Comparison of ENCODE assay signal across 1 cellular context in the genomic region with DNA sequence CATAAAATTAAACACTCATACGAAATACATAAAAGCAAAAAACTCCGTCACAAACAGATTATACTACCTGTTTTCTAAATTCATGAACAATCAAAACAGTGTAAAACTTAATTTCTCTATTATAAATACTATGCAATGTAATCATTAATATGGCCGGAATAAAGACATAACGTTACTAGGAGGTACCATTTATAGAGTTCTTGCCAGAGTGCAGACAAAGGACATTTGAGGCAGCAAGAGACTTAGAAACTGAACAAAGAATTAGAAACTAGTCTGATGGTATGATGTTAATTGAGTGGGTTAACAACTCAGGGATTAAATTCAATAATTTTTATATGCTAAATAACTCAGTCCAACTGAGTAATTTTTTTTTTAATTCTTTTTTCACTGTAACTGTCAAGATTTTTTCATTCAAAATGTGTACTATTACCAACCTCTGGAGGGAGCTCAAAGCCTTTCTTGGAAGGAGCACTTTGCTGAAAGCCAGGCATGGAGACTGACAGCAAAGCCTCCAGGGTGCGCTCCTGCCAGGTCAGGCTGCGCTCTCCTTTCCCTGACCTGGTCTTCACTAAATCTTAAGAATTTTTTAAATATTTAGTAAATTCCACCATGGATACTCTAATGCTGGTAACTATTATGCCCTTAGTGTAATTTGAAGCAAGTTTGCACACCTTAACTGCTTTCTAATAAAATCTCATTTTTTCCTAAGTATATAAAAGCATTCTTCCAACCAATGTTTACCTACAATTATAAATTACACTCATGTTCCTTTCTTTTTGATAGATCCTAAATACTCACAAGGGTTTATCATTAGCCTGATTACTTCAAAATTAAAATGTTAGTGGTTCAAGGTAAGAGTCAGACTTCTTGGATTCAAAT.
TF ChIP-seq lines count a peak whose summit lies in the region.

No MANE protein-coding gene starts in this region.

TF ChIP-seq in HepG2, 621 proteins besides CTCF, POLR2A, EP300 and RAD21 (continued from another document and continues in another):
- TF ChIP-seq, protein P1, sequence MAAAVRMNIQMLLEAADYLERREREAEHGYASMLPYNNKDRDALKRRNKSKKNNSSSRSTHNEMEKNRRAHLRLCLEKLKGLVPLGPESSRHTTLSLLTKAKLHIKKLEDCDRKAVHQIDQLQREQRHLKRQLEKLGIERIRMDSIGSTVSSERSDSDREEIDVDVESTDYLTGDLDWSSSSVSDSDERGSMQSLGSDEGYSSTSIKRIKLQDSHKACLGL (CRISPR knock-in tag; IDR thresholded peaks at IDR 0.05): no peak
- TF ChIP-seq EED (CRISPR knock-in tag; IDR thresholded peaks at IDR 0.05) (no peak), DPF2 (CRISPR knock-in tag; IDR thresholded peaks at IDR 0.05; ENCODE audit: borderline replicate concordance, low read depth) (no peak), NFE2L1 (CRISPR knock-in tag; IDR thresholded peaks at IDR 0.05; ENCODE audit: borderline replicate concordance) (no peak), ZNF580 (CRISPR knock-in tag; IDR thresholded peaks at IDR 0.05; ENCODE audit: borderline replicate concordance, low read depth) (peak; percentile 58; the same call in 1 of the 2 replicates), GATA4 (IDR thresholded peaks at IDR 0.05; ENCODE audit: borderline replicate concordance, low read depth) (no peak), TMF1 (CRISPR knock-in tag; IDR thresholded peaks at IDR 0.05; ENCODE audit: low read depth) (no peak), DNMT3B (CRISPR knock-in tag; conservative IDR thresholded peaks at IDR 0.05) (0 out of 2 replicates have a peak, but pooled peaks have one; percentile 41), ZBTB3 (CRISPR knock-in tag; IDR thresholded peaks at IDR 0.05; ENCODE audit: borderline replicate concordance, low read depth) (no peak), PLRG1 (conservative IDR thresholded peaks at IDR 0.05) (no peak), JUNB (CRISPR knock-in tag; IDR thresholded peaks at IDR 0.05; ENCODE audit: borderline replicate concordance) (no peak), ATF7-NPFF (CRISPR knock-in tag; IDR thresholded peaks at IDR 0.05; ENCODE audit: low read depth) (no peak), RCOR2 (CRISPR knock-in tag; IDR thresholded peaks at IDR 0.05) (0 out of 2 replicates have a peak, but pooled peaks have one; percentile 14), ZNF619 (CRISPR knock-in tag; IDR thresholded peaks at IDR 0.05) (no peak), HOXD1 (CRISPR knock-in tag; IDR thresholded peaks at IDR 0.05) (no peak), SOX5 (CRISPR knock-in tag; IDR thresholded peaks at IDR 0.05; ENCODE audit: borderline replicate concordance) (no peak), POLR2AphosphoS5 (IDR thresholded peaks at IDR 0.05; ENCODE audit: low read depth, low read length) (no peak), ZNF121 (CRISPR knock-in tag; IDR thresholded peaks at IDR 0.05) (no peak), ZNF710 (CRISPR knock-in tag; IDR thresholded peaks at IDR 0.05; ENCODE audit: borderline replicate concordance) (no peak), YY1 (IDR thresholded peaks at IDR 0.05; ENCODE audit: insufficient read depth, insufficient replicate concordance, low read depth, low read length) (peak; percentile 61), SALL1 (CRISPR knock-in tag; IDR thresholded peaks at IDR 0.05) (peak; percentile 41; the same call in 1 of the 2 replicates), HOXA3 (CRISPR knock-in tag; IDR thresholded peaks at IDR 0.05) (0 out of 2 replicates have a peak, but pooled peaks have one; percentile 24), ZC3H13 (CRISPR knock-in tag; IDR thresholded peaks at IDR 0.05) (no peak), TEAD3 (CRISPR knock-in tag; optimal IDR thresholded peaks at IDR 0.05; ENCODE audit: borderline replicate concordance) (peak; percentile 35), KLF9 (CRISPR knock-in tag; IDR thresholded peaks at IDR 0.05; ENCODE audit: low read depth) (no peak), ZNF652 (CRISPR knock-in tag; IDR thresholded peaks at IDR 0.05; ENCODE audit: borderline replicate concordance, low read depth) (no peak), AGO1 (IDR thresholded peaks at IDR 0.05; ENCODE audit: low read depth, low read length, poor library complexity, severe bottlenecking) (no peak), IKZF5 (CRISPR knock-in tag; IDR thresholded peaks at IDR 0.05) (0 out of 2 replicates have a peak, but pooled peaks have one; percentile 47), ZNF615 (CRISPR knock-in tag; IDR thresholded peaks at IDR 0.05; ENCODE audit: borderline replicate concordance) (no peak), ZNF362 (CRISPR knock-in tag; IDR thresholded peaks at IDR 0.05; ENCODE audit: borderline replicate concordance) (peak; percentile 67; the same call in 1 of the 2 replicates), ZSCAN22 (CRISPR knock-in tag; IDR thresholded peaks at IDR 0.05) (no peak), GATAD1 (CRISPR knock-in tag; IDR thresholded peaks at IDR 0.05) (0 out of 2 replicates have a peak, but pooled peaks have one; percentile 33), CBX2 (IDR thresholded peaks at IDR 0.05; ENCODE audit: low read depth, low read length) (no peak), CBX2 (CRISPR knock-in tag; IDR thresholded peaks at IDR 0.05; ENCODE audit: low read depth) (no peak), JUND (CRISPR knock-in tag; IDR thresholded peaks at IDR 0.05) (no peak), HDAC1 (CRISPR knock-in tag; IDR thresholded peaks at IDR 0.05) (no peak), ZNF746 (CRISPR knock-in tag; IDR thresholded peaks at IDR 0.05) (no peak), GMEB1 (CRISPR knock-in tag; IDR thresholded peaks at IDR 0.05; ENCODE audit: borderline replicate concordance) (no peak)
- TF ChIP-seq, protein P2, sequence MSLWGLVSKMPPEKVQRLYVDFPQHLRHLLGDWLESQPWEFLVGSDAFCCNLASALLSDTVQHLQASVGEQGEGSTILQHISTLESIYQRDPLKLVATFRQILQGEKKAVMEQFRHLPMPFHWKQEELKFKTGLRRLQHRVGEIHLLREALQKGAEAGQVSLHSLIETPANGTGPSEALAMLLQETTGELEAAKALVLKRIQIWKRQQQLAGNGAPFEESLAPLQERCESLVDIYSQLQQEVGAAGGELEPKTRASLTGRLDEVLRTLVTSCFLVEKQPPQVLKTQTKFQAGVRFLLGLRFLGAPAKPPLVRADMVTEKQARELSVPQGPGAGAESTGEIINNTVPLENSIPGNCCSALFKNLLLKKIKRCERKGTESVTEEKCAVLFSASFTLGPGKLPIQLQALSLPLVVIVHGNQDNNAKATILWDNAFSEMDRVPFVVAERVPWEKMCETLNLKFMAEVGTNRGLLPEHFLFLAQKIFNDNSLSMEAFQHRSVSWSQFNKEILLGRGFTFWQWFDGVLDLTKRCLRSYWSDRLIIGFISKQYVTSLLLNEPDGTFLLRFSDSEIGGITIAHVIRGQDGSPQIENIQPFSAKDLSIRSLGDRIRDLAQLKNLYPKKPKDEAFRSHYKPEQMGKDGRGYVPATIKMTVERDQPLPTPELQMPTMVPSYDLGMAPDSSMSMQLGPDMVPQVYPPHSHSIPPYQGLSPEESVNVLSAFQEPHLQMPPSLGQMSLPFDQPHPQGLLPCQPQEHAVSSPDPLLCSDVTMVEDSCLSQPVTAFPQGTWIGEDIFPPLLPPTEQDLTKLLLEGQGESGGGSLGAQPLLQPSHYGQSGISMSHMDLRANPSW (CRISPR knock-in tag; IDR thresholded peaks at IDR 0.05; ENCODE audit: borderline replicate concordance): no peak
- TF ChIP-seq, protein P3, sequence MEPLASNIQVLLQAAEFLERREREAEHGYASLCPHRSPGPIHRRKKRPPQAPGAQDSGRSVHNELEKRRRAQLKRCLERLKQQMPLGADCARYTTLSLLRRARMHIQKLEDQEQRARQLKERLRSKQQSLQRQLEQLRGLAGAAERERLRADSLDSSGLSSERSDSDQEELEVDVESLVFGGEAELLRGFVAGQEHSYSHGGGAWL (CRISPR knock-in tag; IDR thresholded peaks at IDR 0.05): no peak
- TF ChIP-seq, protein P4, sequence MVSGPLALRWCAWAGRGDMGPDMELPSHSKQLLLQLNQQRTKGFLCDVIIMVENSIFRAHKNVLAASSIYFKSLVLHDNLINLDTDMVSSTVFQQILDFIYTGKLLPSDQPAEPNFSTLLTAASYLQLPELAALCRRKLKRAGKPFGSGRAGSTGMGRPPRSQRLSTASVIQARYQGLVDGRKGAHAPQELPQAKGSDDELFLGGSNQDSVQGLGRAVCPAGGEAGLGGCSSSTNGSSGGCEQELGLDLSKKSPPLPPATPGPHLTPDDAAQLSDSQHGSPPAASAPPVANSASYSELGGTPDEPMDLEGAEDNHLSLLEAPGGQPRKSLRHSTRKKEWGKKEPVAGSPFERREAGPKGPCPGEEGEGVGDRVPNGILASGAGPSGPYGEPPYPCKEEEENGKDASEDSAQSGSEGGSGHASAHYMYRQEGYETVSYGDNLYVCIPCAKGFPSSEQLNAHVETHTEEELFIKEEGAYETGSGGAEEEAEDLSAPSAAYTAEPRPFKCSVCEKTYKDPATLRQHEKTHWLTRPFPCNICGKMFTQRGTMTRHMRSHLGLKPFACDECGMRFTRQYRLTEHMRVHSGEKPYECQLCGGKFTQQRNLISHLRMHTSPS (CRISPR knock-in tag; IDR thresholded peaks at IDR 0.05; ENCODE audit: low read depth): no peak
- TF ChIP-seq, protein P5, sequence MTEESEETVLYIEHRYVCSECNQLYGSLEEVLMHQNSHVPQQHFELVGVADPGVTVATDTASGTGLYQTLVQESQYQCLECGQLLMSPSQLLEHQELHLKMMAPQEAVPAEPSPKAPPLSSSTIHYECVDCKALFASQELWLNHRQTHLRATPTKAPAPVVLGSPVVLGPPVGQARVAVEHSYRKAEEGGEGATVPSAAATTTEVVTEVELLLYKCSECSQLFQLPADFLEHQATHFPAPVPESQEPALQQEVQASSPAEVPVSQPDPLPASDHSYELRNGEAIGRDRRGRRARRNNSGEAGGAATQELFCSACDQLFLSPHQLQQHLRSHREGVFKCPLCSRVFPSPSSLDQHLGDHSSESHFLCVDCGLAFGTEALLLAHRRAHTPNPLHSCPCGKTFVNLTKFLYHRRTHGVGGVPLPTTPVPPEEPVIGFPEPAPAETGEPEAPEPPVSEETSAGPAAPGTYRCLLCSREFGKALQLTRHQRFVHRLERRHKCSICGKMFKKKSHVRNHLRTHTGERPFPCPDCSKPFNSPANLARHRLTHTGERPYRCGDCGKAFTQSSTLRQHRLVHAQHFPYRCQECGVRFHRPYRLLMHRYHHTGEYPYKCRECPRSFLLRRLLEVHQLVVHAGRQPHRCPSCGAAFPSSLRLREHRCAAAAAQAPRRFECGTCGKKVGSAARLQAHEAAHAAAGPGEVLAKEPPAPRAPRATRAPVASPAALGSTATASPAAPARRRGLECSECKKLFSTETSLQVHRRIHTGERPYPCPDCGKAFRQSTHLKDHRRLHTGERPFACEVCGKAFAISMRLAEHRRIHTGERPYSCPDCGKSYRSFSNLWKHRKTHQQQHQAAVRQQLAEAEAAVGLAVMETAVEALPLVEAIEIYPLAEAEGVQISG (CRISPR knock-in tag; IDR thresholded peaks at IDR 0.05): no peak
- TF ChIP-seq, protein P6, sequence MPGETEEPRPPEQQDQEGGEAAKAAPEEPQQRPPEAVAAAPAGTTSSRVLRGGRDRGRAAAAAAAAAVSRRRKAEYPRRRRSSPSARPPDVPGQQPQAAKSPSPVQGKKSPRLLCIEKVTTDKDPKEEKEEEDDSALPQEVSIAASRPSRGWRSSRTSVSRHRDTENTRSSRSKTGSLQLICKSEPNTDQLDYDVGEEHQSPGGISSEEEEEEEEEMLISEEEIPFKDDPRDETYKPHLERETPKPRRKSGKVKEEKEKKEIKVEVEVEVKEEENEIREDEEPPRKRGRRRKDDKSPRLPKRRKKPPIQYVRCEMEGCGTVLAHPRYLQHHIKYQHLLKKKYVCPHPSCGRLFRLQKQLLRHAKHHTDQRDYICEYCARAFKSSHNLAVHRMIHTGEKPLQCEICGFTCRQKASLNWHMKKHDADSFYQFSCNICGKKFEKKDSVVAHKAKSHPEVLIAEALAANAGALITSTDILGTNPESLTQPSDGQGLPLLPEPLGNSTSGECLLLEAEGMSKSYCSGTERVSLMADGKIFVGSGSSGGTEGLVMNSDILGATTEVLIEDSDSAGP (CRISPR knock-in tag; IDR thresholded peaks at IDR 0.05; ENCODE audit: borderline replicate concordance): no peak
